8 cellular contexts compared by ENCODE assay signal in genomic region chr1:67684526-67685066, GRCh38. TPM values are rescaled to one million over a fixed set of nuclear protein-coding genes. Genes with fewer than 3 reads are reported as not detected.
DNase-seq lines count a peak whose midpoint lies in the region; ATAC-seq, FAIRE-seq and TF ChIP-seq lines count a peak whose summit lies in the region.

No MANE protein-coding gene starts in this region.

- no peak for FAIRE-seq in kidney (lab: Jason Lieb, UNC)

- peaks cover 2% of the 10 kb centered on the region for H3K27me3 Mint-ChIP-seq in activated T-helper 2 cell treated with anti-CD3 and anti-CD28 coated beads, Interferon-gamma antibody, Interleukin-2, Interleukin-4, amounts not matched to agents 10 μg/mL and 5 μg/mL and 100 μg/mL, durations not matched to agents 14 hours and 24 hours and 36 hours (ENCODE audit: low read depth)

- H3K4me1 Mint-ChIP-seq in activated T-helper 2 cell treated with anti-CD3 and anti-CD28 coated beads, Interferon-gamma antibody, Interleukin-2, Interleukin-4, amounts not matched to agents 10 μg/mL and 5 μg/mL and 100 μg/mL, durations not matched to agents 14 hours and 24 hours and 36 hours (ENCODE audit: low read depth) = peaks cover 39% of the 10 kb centered on the region

- H3K4me1 ChIP-seq in kidney (ENCODE audit: control insufficient read depth in 1 of 2, insufficient read depth in 1 of 2, low read depth in 1 of 2, low read length in 2 of 2) (peaks cover 5 to 10% of the 10 kb centered on the region in 2 donors), stomach smooth muscle (ENCODE audit: control insufficient read depth, insufficient read depth, low read length) (peaks cover 9% of the 10 kb centered on the region)

- H3K27ac ChIP-seq in kidney (ENCODE audit: low read depth in 2 of 2, low read length in 2 of 2) (peak overlapping the region; percentile 71 to 72), stomach smooth muscle (ENCODE audit: low read length) (peak overlapping the region; percentile 38)

- H3K27ac Mint-ChIP-seq in activated T-helper 2 cell treated with anti-CD3 and anti-CD28 coated beads, Interferon-gamma antibody, Interleukin-2, Interleukin-4, amounts not matched to agents 10 μg/mL and 5 μg/mL and 100 μg/mL, durations not matched to agents 14 hours and 24 hours and 36 hours = peak overlapping the region; percentile 99

- H3K9me3 ChIP-seq in kidney (ENCODE audit: control insufficient read depth in 1 of 2, low read length in 2 of 2) = no peaks in the 10 kb centered on the region
- H3K9me3 ChIP-seq in stomach smooth muscle (ENCODE audit: control insufficient read depth in 2 of 2, low read length in 2 of 2) = no peaks in the 10 kb centered on the region

- no peaks in the 10 kb centered on the region for H3K27me3 ChIP-seq in stomach smooth muscle (ENCODE audit: control insufficient read depth in 1 of 2, insufficient read depth in 2 of 2, low read length in 2 of 2)

- H3K4me3 ChIP-seq in kidney (ENCODE audit: low read length in 2 of 2) (peak overlapping the region; percentile 58 to 62), stomach smooth muscle (ENCODE audit: low read length in 2 of 2) (peak overlapping the region; percentile 41 to 89)

- DNase-seq in NCI-H748 (lab: John Stamatoyannopoulos, UW; ENCODE audit: unreplicated experiment) = peak; percentile 54
- no peak for DNase-seq in NCI-H748 treated with DMSO at 0.1 percent for 48 hours (lab: John Stamatoyannopoulos, UW)
- DNase-seq in activated T-helper 2 cell treated with anti-CD3 and anti-CD28 coated beads, Interferon-gamma antibody, Interleukin-2, Interleukin-4, amounts not matched to agents 10 μg/mL and 5 μg/mL and 100 μg/mL, durations not matched to agents 14 hours and 24 hours and 36 hours (ENCODE audit: low spot score) = no peak
- DNase-seq in kidney = no peak
- no peak for DNase-seq in AG08395 (ENCODE audit: low spot score)

- no peak for ATAC-seq in GM21825 (IDR thresholded peaks at IDR 0.05; ENCODE audit: unreplicated experiment)
- no peak for ATAC-seq in GM18520 (IDR thresholded peaks at IDR 0.05; ENCODE audit: unreplicated experiment)

- TF ChIP-seq CTCF in kidney (IDR thresholded peaks at IDR 0.05; ENCODE audit: borderline replicate concordance, extremely low read depth, insufficient read depth) = no peak

- intact Hi-C loops in activated T-helper 2 cell treated with anti-CD3 and anti-CD28 coated beads, Interferon-gamma antibody, Interleukin-2, Interleukin-4, amounts not matched to agents 10 μg/mL and 5 μg/mL and 100 μg/mL, durations not matched to agents 14 hours and 24 hours and 36 hours (cut with micrococcal nuclease) = loop anchor here (1.0 to 5.0 kb wide), 11 partner anchors 16 to 754 kb away; partner anchors contain the start of genes SERBP1 and SLC35D1
- intact Hi-C loops in kidney (cut with DNase I) = loop anchor here (10.0 kb wide), 1 partner anchor 70 kb away; no protein-coding TSS in a partner anchor

- H3K36me3 ChIP-seq in kidney (ENCODE audit: control insufficient read depth in 1 of 2, insufficient read depth in 2 of 2, low read length in 2 of 2) (peaks cover 10 to 26% of the 10 kb centered on the region in 2 donors), stomach smooth muscle (ENCODE audit: control insufficient read depth in 2 of 2, insufficient read depth in 2 of 2, low read length in 2 of 2) (no peaks in the 10 kb centered on the region)

- peak overlapping the region in 1 of 2 donors; percentile 65 for H3K9ac ChIP-seq in kidney (ENCODE audit: low read length in 2 of 2)
- no peak overlapping the region for H3K9ac ChIP-seq in stomach smooth muscle (ENCODE audit: low read length in 2 of 2)

- H3K36me3 Mint-ChIP-seq in activated T-helper 2 cell treated with anti-CD3 and anti-CD28 coated beads, Interferon-gamma antibody, Interleukin-2, Interleukin-4, amounts not matched to agents 10 μg/mL and 5 μg/mL and 100 μg/mL, durations not matched to agents 14 hours and 24 hours and 36 hours (ENCODE audit: low read depth) = peaks cover 32% of the 10 kb centered on the region

- H3K4me3 Mint-ChIP-seq in activated T-helper 2 cell treated with anti-CD3 and anti-CD28 coated beads, Interferon-gamma antibody, Interleukin-2, Interleukin-4, amounts not matched to agents 10 μg/mL and 5 μg/mL and 100 μg/mL, durations not matched to agents 14 hours and 24 hours and 36 hours (ENCODE audit: low read depth) = peak overlapping the region; percentile 98

- H3K9me3 Mint-ChIP-seq in activated T-helper 2 cell treated with anti-CD3 and anti-CD28 coated beads, Interferon-gamma antibody, Interleukin-2, Interleukin-4, amounts not matched to agents 10 μg/mL and 5 μg/mL and 100 μg/mL, durations not matched to agents 14 hours and 24 hours and 36 hours = no peaks in the 10 kb centered on the region

RNA-seq across cellular contexts. Expression of gene GADD45A, which starts 0.4 kb away (rescaled TPM):
- total RNA-seq in activated T-helper 2 cell treated with anti-CD3 and anti-CD28 coated beads, Interferon-gamma antibody, Interleukin-2, Interleukin-4, amounts not matched to agents 10 μg/mL and 5 μg/mL and 100 μg/mL, durations not matched to agents 14 hours and 24 hours and 36 hours = 30.3 and 33.5 TPM in 2 replicates
- total RNA-seq in kidney = 85.6 TPM
- 218 TPM for polyA plus RNA-seq in kidney (ENCODE audit: insufficient read depth, low read depth, low replicate concordance)
